In the genomic region with DNA sequence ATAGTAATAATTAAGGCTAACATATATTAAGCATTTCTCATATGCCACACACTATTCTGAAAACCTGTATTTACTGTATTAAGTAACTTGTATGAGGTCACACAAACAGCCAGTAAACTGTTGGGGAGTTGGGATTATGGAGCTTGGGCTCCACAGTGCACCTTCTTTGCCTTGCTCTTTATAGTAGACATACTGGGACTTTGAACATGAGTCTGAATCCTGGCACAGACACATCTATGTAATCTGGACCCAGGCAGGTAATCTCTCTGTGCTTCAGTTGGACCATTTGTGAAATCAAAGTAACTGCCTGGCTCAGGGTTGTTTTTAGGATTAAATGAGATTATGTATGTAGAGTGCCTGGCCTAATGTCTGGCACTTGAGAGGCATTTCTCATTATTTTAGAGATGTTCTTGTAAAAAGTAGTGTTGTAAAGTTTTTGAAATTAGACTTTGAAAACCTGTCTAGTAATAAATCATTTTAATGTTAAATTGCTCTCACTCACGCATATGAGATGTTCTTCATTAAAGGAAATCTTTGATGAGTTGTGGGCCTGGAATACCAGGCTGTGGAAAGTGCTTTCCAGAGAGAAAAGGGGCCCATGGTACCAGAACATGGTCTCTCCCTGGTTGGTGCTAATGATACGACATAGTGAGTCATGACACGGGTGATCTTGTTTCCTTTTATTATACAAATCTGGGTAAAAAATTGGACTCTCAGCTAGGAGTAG, we compare ENCODE assay signal across 1 cellular context.
TF ChIP-seq lines count a peak whose summit lies in the region.

No MANE protein-coding gene starts in this region.

TF ChIP-seq in GM23338, 12 proteins besides CTCF, POLR2A, EP300 and RAD21:
- no peak for TF ChIP-seq POLR2AphosphoS5 (IDR thresholded peaks at IDR 0.05; ENCODE audit: low read depth)
- TF ChIP-seq, protein P1, sequence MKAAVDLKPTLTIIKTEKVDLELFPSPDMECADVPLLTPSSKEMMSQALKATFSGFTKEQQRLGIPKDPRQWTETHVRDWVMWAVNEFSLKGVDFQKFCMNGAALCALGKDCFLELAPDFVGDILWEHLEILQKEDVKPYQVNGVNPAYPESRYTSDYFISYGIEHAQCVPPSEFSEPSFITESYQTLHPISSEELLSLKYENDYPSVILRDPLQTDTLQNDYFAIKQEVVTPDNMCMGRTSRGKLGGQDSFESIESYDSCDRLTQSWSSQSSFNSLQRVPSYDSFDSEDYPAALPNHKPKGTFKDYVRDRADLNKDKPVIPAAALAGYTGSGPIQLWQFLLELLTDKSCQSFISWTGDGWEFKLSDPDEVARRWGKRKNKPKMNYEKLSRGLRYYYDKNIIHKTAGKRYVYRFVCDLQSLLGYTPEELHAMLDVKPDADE (IDR thresholded peaks at IDR 0.05), result no peak
- no peak for TF ChIP-seq NANOG (IDR thresholded peaks at IDR 0.05; ENCODE audit: borderline replicate concordance)
- TF ChIP-seq, protein P2, sequence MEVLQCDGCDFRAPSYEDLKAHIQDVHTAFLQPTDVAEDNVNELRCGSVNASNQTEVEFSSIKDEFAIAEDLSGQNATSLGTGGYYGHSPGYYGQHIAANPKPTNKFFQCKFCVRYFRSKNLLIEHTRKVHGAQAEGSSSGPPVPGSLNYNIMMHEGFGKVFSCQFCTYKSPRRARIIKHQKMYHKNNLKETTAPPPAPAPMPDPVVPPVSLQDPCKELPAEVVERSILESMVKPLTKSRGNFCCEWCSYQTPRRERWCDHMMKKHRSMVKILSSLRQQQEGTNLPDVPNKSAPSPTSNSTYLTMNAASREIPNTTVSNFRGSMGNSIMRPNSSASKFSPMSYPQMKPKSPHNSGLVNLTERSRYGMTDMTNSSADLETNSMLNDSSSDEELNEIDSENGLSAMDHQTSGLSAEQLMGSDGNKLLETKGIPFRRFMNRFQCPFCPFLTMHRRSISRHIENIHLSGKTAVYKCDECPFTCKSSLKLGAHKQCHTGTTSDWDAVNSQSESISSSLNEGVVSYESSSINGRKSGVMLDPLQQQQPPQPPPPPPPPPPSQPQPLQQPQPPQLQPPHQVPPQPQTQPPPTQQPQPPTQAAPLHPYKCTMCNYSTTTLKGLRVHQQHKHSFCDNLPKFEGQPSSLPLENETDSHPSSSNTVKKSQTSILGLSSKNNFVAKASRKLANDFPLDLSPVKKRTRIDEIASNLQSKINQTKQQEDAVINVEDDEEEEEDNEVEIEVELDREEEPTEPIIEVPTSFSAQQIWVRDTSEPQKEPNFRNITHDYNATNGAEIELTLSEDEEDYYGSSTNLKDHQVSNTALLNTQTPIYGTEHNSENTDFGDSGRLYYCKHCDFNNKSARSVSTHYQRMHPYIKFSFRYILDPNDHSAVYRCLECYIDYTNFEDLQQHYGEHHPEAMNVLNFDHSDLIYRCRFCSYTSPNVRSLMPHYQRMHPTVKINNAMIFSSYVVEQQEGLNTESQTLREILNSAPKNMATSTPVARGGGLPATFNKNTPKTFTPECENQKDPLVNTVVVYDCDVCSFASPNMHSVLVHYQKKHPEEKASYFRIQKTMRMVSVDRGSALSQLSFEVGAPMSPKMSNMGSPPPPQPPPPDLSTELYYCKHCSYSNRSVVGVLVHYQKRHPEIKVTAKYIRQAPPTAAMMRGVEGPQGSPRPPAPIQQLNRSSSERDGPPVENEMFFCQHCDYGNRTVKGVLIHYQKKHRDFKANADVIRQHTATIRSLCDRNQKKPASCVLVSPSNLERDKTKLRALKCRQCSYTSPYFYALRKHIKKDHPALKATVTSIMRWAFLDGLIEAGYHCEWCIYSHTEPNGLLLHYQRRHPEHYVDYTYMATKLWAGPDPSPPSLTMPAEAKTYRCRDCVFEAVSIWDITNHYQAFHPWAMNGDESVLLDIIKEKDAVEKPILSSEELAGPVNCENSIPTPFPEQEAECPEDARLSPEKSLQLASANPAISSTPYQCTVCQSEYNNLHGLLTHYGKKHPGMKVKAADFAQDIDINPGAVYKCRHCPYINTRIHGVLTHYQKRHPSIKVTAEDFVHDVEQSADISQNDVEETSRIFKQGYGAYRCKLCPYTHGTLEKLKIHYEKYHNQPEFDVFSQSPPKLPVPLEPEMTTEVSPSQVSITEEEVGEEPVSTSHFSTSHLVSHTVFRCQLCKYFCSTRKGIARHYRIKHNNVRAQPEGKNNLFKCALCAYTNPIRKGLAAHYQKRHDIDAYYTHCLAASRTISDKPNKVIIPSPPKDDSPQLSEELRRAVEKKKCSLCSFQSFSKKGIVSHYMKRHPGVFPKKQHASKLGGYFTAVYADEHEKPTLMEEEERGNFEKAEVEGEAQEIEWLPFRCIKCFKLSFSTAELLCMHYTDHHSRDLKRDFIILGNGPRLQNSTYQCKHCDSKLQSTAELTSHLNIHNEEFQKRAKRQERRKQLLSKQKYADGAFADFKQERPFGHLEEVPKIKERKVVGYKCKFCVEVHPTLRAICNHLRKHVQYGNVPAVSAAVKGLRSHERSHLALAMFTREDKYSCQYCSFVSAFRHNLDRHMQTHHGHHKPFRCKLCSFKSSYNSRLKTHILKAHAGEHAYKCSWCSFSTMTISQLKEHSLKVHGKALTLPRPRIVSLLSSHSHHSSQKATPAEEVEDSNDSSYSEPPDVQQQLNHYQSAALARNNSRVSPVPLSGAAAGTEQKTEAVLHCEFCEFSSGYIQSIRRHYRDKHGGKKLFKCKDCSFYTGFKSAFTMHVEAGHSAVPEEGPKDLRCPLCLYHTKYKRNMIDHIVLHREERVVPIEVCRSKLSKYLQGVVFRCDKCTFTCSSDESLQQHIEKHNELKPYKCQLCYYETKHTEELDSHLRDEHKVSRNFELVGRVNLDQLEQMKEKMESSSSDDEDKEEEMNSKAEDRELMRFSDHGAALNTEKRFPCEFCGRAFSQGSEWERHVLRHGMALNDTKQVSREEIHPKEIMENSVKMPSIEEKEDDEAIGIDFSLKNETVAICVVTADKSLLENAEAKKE (CRISPR knock-in tag; IDR thresholded peaks at IDR 0.05), result no peak
- no peak for TF ChIP-seq EZH2 (IDR thresholded peaks at IDR 0.05; ENCODE audit: low read depth, unreplicated experiment)
- TF ChIP-seq ZNF331 (CRISPR knock-in tag; IDR thresholded peaks at IDR 0.05; ENCODE audit: low read depth), result no peak
- TF ChIP-seq EZH2phosphoT487 (IDR thresholded peaks at IDR 0.05; ENCODE audit: unreplicated experiment), result no peak
- TF ChIP-seq CREB1 (CRISPR knock-in tag; IDR thresholded peaks at IDR 0.05; ENCODE audit: low read depth), result no peak
- TF ChIP-seq ZNF114 (CRISPR knock-in tag; IDR thresholded peaks at IDR 0.05), result no peak
- TF ChIP-seq, protein P3, sequence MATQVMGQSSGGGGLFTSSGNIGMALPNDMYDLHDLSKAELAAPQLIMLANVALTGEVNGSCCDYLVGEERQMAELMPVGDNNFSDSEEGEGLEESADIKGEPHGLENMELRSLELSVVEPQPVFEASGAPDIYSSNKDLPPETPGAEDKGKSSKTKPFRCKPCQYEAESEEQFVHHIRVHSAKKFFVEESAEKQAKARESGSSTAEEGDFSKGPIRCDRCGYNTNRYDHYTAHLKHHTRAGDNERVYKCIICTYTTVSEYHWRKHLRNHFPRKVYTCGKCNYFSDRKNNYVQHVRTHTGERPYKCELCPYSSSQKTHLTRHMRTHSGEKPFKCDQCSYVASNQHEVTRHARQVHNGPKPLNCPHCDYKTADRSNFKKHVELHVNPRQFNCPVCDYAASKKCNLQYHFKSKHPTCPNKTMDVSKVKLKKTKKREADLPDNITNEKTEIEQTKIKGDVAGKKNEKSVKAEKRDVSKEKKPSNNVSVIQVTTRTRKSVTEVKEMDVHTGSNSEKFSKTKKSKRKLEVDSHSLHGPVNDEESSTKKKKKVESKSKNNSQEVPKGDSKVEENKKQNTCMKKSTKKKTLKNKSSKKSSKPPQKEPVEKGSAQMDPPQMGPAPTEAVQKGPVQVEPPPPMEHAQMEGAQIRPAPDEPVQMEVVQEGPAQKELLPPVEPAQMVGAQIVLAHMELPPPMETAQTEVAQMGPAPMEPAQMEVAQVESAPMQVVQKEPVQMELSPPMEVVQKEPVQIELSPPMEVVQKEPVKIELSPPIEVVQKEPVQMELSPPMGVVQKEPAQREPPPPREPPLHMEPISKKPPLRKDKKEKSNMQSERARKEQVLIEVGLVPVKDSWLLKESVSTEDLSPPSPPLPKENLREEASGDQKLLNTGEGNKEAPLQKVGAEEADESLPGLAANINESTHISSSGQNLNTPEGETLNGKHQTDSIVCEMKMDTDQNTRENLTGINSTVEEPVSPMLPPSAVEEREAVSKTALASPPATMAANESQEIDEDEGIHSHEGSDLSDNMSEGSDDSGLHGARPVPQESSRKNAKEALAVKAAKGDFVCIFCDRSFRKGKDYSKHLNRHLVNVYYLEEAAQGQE (IDR thresholded peaks at IDR 0.05; ENCODE audit: unreplicated experiment), result no peak
- TF ChIP-seq JUNB (IDR thresholded peaks at IDR 0.05; ENCODE audit: unreplicated experiment), result no peak
- no peak for TF ChIP-seq STAT1 (IDR thresholded peaks at IDR 0.05; ENCODE audit: unreplicated experiment)
